Comparison of ENCODE assay signal across 15 cellular contexts in genomic region chr2:19700861-19701585, GRCh38.
DNase-seq lines count a peak whose midpoint lies in the region; ATAC-seq and TF ChIP-seq lines count a peak whose summit lies in the region.
"Had no signal": no experiment of that assay in that cellular context is flagged by ENCODE, and none has a peak within 500 bp of the region (broad histone marks: within the 10 kb centered on the region; RNA-seq: fewer than 3 reads in every experiment).

No MANE protein-coding gene starts in this region.

- H3K36me3 ChIP-seq in WERI-Rb-1 (no peaks in the 10 kb centered on the region), osteoblast (ENCODE audit: insufficient read depth, low read length) (no peaks in the 10 kb centered on the region), left ventricle myocardium inferior (no peaks in the 10 kb centered on the region), HAP-1 (replicated peaks) (no peaks in the 10 kb centered on the region)
- H3K36me3 ChIP-seq: BLaER1 treated with 17β-estradiol and CSF1 and Interleukin-3, amounts not matched to agents 10 nM and 100 nM had no signal

- in situ Hi-C loops in HAP-1 (cut with MboI; ENCODE audit: low sequenced_read_pairs), result no loop called here

- H3K27ac ChIP-seq in WERI-Rb-1 (no peak overlapping the region), osteoblast (ENCODE audit: low read depth, low read length) (no peak overlapping the region), left ventricle myocardium inferior (replicated peaks) (no peak overlapping the region)
- H3K27ac ChIP-seq: A549; BLaER1 treated with 17β-estradiol and CSF1 and Interleukin-3, amounts not matched to agents 10 nM and 100 nM had no signal

- H3K27me3 ChIP-seq in WERI-Rb-1 (ENCODE audit: insufficient read depth, low read depth, severe bottlenecking) (peaks cover 76% of the 10 kb centered on the region), osteoblast (ENCODE audit: insufficient read depth, low read length) (no peaks in the 10 kb centered on the region), left ventricle myocardium inferior (ENCODE audit: low read depth) (no peaks in the 10 kb centered on the region), HAP-1 (ENCODE audit: low read depth) (no peaks in the 10 kb centered on the region)
- H3K27me3 ChIP-seq: BLaER1 treated with 17β-estradiol and CSF1 and Interleukin-3, amounts not matched to agents 10 nM and 100 nM had no signal

- peaks cover 2% of the 10 kb centered on the region for H3K9me3 ChIP-seq in WERI-Rb-1 (ENCODE audit: severe bottlenecking)
- H3K9me3 ChIP-seq in osteoblast (ENCODE audit: low read depth, low read length), result peaks cover 10% of the 10 kb centered on the region
- peaks cover 24% of the 10 kb centered on the region for H3K9me3 ChIP-seq in left ventricle myocardium inferior (replicated peaks)
- no peaks in the 10 kb centered on the region for H3K9me3 ChIP-seq in HAP-1

- peak; percentile 46 for DNase-seq in HCEC 1CT
- peak; percentile 22 for DNase-seq in WERI-Rb-1
- DNase-seq in osteoblast (ENCODE audit: insufficient read length, low spot score, missing footprints), result peak; percentile 82
- no peak for DNase-seq in left ventricle myocardium inferior
- no peak for DNase-seq in HAP-1 (ENCODE audit: low spot score in 2 of 2)
- DNase-seq: AML-193; CD4-positive, CD25-positive, alpha-beta regulatory T cell; GOT3; KG1 had no signal

- H3K4me3 ChIP-seq in WERI-Rb-1 (ENCODE audit: low read depth, low read length), result no peak overlapping the region
- H3K4me3 ChIP-seq in osteoblast (ENCODE audit: insufficient read depth, low read length), result no peak overlapping the region
- no peak overlapping the region for H3K4me3 ChIP-seq in left ventricle myocardium inferior
- no peak overlapping the region for H3K4me3 ChIP-seq in HAP-1
- H3K4me3 ChIP-seq: A549; BLaER1 treated with 17β-estradiol and CSF1 and Interleukin-3, amounts not matched to agents 10 nM and 100 nM; GM12878 had no signal

- no peaks in the 10 kb centered on the region for H4K20me1 ChIP-seq in osteoblast (ENCODE audit: insufficient read depth, low read length)
- H4K20me1 ChIP-seq: BLaER1 treated with 17β-estradiol and CSF1 and Interleukin-3, amounts not matched to agents 10 nM and 100 nM had no signal

- intact Hi-C loops in left ventricle myocardium inferior (cut with micrococcal nuclease), result no loop called here

- H3K79me2 ChIP-seq in osteoblast (ENCODE audit: insufficient read depth, low read length), result no peaks in the 10 kb centered on the region

- peaks cover 13% of the 10 kb centered on the region for H3K4me1 ChIP-seq in osteoblast (ENCODE audit: insufficient read depth, low read length)
- no peaks in the 10 kb centered on the region for H3K4me1 ChIP-seq in left ventricle myocardium inferior
- no peaks in the 10 kb centered on the region for H3K4me1 ChIP-seq in HAP-1
- H3K4me1 ChIP-seq: A549; BLaER1 treated with 17β-estradiol and CSF1 and Interleukin-3, amounts not matched to agents 10 nM and 100 nM had no signal

- H2AFZ ChIP-seq in osteoblast (ENCODE audit: low read length), result no peak overlapping the region

- H3K4me2 ChIP-seq in osteoblast (ENCODE audit: insufficient read depth, low read length), result no peak overlapping the region
- H3K4me2 ChIP-seq: A549; BLaER1 treated with 17β-estradiol and CSF1 and Interleukin-3, amounts not matched to agents 10 nM and 100 nM had no signal

- TF ChIP-seq CTCF in WERI-Rb-1 (IDR thresholded peaks at IDR 0.05; ENCODE audit: low read depth, low read length) (no peak), osteoblast (IDR thresholded peaks at IDR 0.05; ENCODE audit: extremely low read depth, low read depth, low read length) (no peak), left ventricle myocardium inferior (IDR thresholded peaks at IDR 0.05; ENCODE audit: borderline replicate concordance) (no peak)

- ATAC-seq in GM19467 (IDR thresholded peaks at IDR 0.05; ENCODE audit: unreplicated experiment) (no peak), HG03571 (IDR thresholded peaks at IDR 0.05; ENCODE audit: unreplicated experiment) (no peak)
- ATAC-seq: A549, GM12878, HCT116 had no signal

Comparison
In these comparisons a context has a peak if more than half of its experiments do, and no peak if none do; other contexts are left out.
1. DNase-seq: peak in HCEC 1CT (single experiment), WERI-Rb-1 (single experiment) and osteoblast (single experiment); none in left ventricle myocardium inferior (single experiment) and HAP-1 (0 of 2).